In the genomic region with DNA sequence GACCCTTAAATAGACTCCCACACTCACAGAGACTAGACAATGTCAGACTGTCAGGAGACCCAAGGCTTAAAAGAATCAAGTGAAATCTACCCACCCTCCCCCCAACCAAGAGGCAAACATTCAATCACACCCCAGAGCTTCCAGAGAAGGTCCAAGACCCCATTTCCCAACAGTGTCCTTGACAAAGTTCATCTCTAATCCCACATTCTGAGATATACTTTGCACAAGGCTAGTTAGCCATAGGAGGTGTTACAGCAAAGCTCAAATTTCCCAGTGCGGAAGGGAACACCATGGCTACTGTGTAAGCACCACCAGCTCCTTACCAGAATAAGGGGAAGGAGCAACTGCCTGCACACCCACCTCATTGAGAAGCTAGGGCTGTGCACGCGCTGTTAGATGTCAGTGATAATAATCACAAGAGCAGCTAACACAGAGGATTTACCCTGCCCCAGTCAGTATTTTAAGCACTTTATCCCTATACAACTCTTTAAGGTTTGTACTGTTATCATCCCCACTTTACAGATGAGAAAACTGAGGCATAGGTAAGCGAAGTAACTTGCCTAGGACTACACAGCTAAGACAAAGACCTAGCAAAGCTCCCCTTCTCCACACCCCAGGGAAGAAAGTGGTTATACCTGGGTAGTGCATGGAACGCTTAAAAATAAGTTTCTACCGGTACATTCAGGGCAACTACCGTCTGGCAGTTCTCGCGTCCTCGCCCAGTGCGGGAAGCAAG, we compare ENCODE assay signal across 1 cellular context.
TF ChIP-seq lines count a peak whose summit lies in the region.

No MANE protein-coding gene starts in this region.

TF ChIP-seq in HepG2, 621 proteins besides CTCF, POLR2A, EP300 and RAD21 (continued from another document):
- TF ChIP-seq RARA (CRISPR knock-in tag; IDR thresholded peaks at IDR 0.05), result 0 out of 2 replicates have a peak, but pooled peaks have one; percentile 46
- TF ChIP-seq ZNF230 (CRISPR knock-in tag; IDR thresholded peaks at IDR 0.05), result 0 out of 2 replicates have a peak, but pooled peaks have one; percentile 70
- TF ChIP-seq SAP130 (CRISPR knock-in tag; IDR thresholded peaks at IDR 0.05; ENCODE audit: low read depth), result peak; percentile 27
- TF ChIP-seq, protein P1, sequence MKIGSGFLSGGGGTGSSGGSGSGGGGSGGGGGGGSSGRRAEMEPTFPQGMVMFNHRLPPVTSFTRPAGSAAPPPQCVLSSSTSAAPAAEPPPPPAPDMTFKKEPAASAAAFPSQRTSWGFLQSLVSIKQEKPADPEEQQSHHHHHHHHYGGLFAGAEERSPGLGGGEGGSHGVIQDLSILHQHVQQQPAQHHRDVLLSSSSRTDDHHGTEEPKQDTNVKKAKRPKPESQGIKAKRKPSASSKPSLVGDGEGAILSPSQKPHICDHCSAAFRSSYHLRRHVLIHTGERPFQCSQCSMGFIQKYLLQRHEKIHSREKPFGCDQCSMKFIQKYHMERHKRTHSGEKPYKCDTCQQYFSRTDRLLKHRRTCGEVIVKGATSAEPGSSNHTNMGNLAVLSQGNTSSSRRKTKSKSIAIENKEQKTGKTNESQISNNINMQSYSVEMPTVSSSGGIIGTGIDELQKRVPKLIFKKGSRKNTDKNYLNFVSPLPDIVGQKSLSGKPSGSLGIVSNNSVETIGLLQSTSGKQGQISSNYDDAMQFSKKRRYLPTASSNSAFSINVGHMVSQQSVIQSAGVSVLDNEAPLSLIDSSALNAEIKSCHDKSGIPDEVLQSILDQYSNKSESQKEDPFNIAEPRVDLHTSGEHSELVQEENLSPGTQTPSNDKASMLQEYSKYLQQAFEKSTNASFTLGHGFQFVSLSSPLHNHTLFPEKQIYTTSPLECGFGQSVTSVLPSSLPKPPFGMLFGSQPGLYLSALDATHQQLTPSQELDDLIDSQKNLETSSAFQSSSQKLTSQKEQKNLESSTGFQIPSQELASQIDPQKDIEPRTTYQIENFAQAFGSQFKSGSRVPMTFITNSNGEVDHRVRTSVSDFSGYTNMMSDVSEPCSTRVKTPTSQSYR (CRISPR knock-in tag; IDR thresholded peaks at IDR 0.05; ENCODE audit: borderline replicate concordance), result peak; percentile 65; the same call in 1 of the 2 replicates
- peak; percentile 42; the same call in 1 of the 2 replicates for TF ChIP-seq BCL6 (CRISPR knock-in tag; IDR thresholded peaks at IDR 0.05)
- no peak for TF ChIP-seq ZNF720 (CRISPR knock-in tag; IDR thresholded peaks at IDR 0.05)
- TF ChIP-seq HOXA3 (CRISPR knock-in tag; IDR thresholded peaks at IDR 0.05), result peak; percentile 49
- TF ChIP-seq JARID2 (CRISPR knock-in tag; IDR thresholded peaks at IDR 0.05; ENCODE audit: insufficient replicate concordance), result no peak
- no peak for TF ChIP-seq TARDBP (CRISPR knock-in tag; IDR thresholded peaks at IDR 0.05)
- peak; percentile 28; the same call in 1 of the 2 replicates for TF ChIP-seq ZMYM4 (CRISPR knock-in tag; IDR thresholded peaks at IDR 0.05)
- peak; percentile 49; the same call in 1 of the 2 replicates for TF ChIP-seq RCOR2 (CRISPR knock-in tag; IDR thresholded peaks at IDR 0.05)
- no peak for TF ChIP-seq ZNF839 (CRISPR knock-in tag; IDR thresholded peaks at IDR 0.05; ENCODE audit: borderline replicate concordance)
- peak; percentile 91 for TF ChIP-seq ZMYM3 (CRISPR knock-in tag; IDR thresholded peaks at IDR 0.05)
- 0 out of 2 replicates have a peak, but pooled peaks have one; percentile 30 for TF ChIP-seq PHF21A (CRISPR knock-in tag; IDR thresholded peaks at IDR 0.05)
- 0 out of 2 replicates have a peak, but pooled peaks have one; percentile 9 for TF ChIP-seq YEATS2 (CRISPR knock-in tag; IDR thresholded peaks at IDR 0.05; ENCODE audit: borderline replicate concordance)
- peak; percentile 62 for TF ChIP-seq TBX2 (CRISPR knock-in tag; IDR thresholded peaks at IDR 0.05; ENCODE audit: borderline replicate concordance)
- no peak for TF ChIP-seq RORA (CRISPR knock-in tag; IDR thresholded peaks at IDR 0.05)
- TF ChIP-seq, protein P2, sequence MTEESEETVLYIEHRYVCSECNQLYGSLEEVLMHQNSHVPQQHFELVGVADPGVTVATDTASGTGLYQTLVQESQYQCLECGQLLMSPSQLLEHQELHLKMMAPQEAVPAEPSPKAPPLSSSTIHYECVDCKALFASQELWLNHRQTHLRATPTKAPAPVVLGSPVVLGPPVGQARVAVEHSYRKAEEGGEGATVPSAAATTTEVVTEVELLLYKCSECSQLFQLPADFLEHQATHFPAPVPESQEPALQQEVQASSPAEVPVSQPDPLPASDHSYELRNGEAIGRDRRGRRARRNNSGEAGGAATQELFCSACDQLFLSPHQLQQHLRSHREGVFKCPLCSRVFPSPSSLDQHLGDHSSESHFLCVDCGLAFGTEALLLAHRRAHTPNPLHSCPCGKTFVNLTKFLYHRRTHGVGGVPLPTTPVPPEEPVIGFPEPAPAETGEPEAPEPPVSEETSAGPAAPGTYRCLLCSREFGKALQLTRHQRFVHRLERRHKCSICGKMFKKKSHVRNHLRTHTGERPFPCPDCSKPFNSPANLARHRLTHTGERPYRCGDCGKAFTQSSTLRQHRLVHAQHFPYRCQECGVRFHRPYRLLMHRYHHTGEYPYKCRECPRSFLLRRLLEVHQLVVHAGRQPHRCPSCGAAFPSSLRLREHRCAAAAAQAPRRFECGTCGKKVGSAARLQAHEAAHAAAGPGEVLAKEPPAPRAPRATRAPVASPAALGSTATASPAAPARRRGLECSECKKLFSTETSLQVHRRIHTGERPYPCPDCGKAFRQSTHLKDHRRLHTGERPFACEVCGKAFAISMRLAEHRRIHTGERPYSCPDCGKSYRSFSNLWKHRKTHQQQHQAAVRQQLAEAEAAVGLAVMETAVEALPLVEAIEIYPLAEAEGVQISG (CRISPR knock-in tag; IDR thresholded peaks at IDR 0.05), result peak; percentile 13; the same call in 1 of the 2 replicates
- peak; percentile 73; the same call in 1 of the 2 replicates for TF ChIP-seq CHD4 (IDR thresholded peaks at IDR 0.05; ENCODE audit: borderline replicate concordance, low read length)
- TF ChIP-seq ZNF629 (CRISPR knock-in tag; conservative IDR thresholded peaks at IDR 0.05), result peak; percentile 98
- peak; percentile 83 for TF ChIP-seq SIX4 (CRISPR knock-in tag; IDR thresholded peaks at IDR 0.05)
- no peak for TF ChIP-seq ZBTB21 (CRISPR knock-in tag; IDR thresholded peaks at IDR 0.05)
- no peak for TF ChIP-seq SOX6 (IDR thresholded peaks at IDR 0.05)
- 0 out of 2 replicates have a peak, but pooled peaks have one; percentile 45 for TF ChIP-seq SOX6 (CRISPR knock-in tag; IDR thresholded peaks at IDR 0.05)
- TF ChIP-seq FOXM1 (CRISPR knock-in tag; IDR thresholded peaks at IDR 0.05), result no peak
- TF ChIP-seq ZNF326 (CRISPR knock-in tag; IDR thresholded peaks at IDR 0.05; ENCODE audit: borderline replicate concordance), result no peak
- TF ChIP-seq, protein P3, sequence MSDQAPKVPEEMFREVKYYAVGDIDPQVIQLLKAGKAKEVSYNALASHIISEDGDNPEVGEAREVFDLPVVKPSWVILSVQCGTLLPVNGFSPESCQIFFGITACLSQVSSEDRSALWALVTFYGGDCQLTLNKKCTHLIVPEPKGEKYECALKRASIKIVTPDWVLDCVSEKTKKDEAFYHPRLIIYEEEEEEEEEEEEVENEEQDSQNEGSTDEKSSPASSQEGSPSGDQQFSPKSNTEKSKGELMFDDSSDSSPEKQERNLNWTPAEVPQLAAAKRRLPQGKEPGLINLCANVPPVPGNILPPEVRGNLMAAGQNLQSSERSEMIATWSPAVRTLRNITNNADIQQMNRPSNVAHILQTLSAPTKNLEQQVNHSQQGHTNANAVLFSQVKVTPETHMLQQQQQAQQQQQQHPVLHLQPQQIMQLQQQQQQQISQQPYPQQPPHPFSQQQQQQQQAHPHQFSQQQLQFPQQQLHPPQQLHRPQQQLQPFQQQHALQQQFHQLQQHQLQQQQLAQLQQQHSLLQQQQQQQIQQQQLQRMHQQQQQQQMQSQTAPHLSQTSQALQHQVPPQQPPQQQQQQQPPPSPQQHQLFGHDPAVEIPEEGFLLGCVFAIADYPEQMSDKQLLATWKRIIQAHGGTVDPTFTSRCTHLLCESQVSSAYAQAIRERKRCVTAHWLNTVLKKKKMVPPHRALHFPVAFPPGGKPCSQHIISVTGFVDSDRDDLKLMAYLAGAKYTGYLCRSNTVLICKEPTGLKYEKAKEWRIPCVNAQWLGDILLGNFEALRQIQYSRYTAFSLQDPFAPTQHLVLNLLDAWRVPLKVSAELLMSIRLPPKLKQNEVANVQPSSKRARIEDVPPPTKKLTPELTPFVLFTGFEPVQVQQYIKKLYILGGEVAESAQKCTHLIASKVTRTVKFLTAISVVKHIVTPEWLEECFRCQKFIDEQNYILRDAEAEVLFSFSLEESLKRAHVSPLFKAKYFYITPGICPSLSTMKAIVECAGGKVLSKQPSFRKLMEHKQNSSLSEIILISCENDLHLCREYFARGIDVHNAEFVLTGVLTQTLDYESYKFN (CRISPR knock-in tag; conservative IDR thresholded peaks at IDR 0.05), result peak; percentile 56
- TF ChIP-seq ZNF775 (CRISPR knock-in tag; IDR thresholded peaks at IDR 0.05; ENCODE audit: borderline replicate concordance), result 0 out of 2 replicates have a peak, but pooled peaks have one; percentile 71
- no peak for TF ChIP-seq ZNF678 (CRISPR knock-in tag; IDR thresholded peaks at IDR 0.05)
- TF ChIP-seq NFIC (IDR thresholded peaks at IDR 0.05; ENCODE audit: low read length), result no peak
- TF ChIP-seq TGIF2 (CRISPR knock-in tag; IDR thresholded peaks at IDR 0.05), result no peak
- TF ChIP-seq ZZZ3 (CRISPR knock-in tag; IDR thresholded peaks at IDR 0.05; ENCODE audit: borderline replicate concordance), result 0 out of 2 replicates have a peak, but pooled peaks have one; percentile 30
- no peak for TF ChIP-seq ZKSCAN8 (CRISPR knock-in tag; IDR thresholded peaks at IDR 0.05; ENCODE audit: borderline replicate concordance)
- no peak for TF ChIP-seq POGZ (CRISPR knock-in tag; IDR thresholded peaks at IDR 0.05)
- no peak for TF ChIP-seq MXD4 (CRISPR knock-in tag; IDR thresholded peaks at IDR 0.05)
- peak; percentile 68; the same call in 1 of the 2 replicates for TF ChIP-seq HNF4G (IDR thresholded peaks at IDR 0.05; ENCODE audit: borderline replicate concordance, low read depth, low read length)
- TF ChIP-seq HNF4G (CRISPR knock-in tag; IDR thresholded peaks at IDR 0.05; ENCODE audit: borderline replicate concordance, low read depth), result no peak
- TF ChIP-seq, protein P4, sequence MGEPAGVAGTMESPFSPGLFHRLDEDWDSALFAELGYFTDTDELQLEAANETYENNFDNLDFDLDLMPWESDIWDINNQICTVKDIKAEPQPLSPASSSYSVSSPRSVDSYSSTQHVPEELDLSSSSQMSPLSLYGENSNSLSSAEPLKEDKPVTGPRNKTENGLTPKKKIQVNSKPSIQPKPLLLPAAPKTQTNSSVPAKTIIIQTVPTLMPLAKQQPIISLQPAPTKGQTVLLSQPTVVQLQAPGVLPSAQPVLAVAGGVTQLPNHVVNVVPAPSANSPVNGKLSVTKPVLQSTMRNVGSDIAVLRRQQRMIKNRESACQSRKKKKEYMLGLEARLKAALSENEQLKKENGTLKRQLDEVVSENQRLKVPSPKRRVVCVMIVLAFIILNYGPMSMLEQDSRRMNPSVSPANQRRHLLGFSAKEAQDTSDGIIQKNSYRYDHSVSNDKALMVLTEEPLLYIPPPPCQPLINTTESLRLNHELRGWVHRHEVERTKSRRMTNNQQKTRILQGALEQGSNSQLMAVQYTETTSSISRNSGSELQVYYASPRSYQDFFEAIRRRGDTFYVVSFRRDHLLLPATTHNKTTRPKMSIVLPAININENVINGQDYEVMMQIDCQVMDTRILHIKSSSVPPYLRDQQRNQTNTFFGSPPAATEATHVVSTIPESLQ (CRISPR knock-in tag; conservative IDR thresholded peaks at IDR 0.05), result no peak
- TF ChIP-seq ZNF737 (CRISPR knock-in tag; IDR thresholded peaks at IDR 0.05; ENCODE audit: borderline replicate concordance), result no peak
- 0 out of 2 replicates have a peak, but pooled peaks have one; percentile 16 for TF ChIP-seq SOX13 (IDR thresholded peaks at IDR 0.05)
- TF ChIP-seq SOX13 (CRISPR knock-in tag; conservative IDR thresholded peaks at IDR 0.05 in 1 of 2, IDR thresholded peaks at IDR 0.05 in 1 of 2), result peak in 1 of 2 experiments; percentile 52; a peak in 1 of 4 replicates
- peak; percentile 81; the same call in 1 of the 2 replicates for TF ChIP-seq SIX1 (CRISPR knock-in tag; IDR thresholded peaks at IDR 0.05; ENCODE audit: borderline replicate concordance)
- peak; percentile 38; the same call in 1 of the 2 replicates for TF ChIP-seq DPF2 (CRISPR knock-in tag; IDR thresholded peaks at IDR 0.05; ENCODE audit: borderline replicate concordance, low read depth)
- no peak for TF ChIP-seq KLF6 (CRISPR knock-in tag; IDR thresholded peaks at IDR 0.05)
